In genomic region chr2:197011777-197012641, GRCh38 we compare ENCODE assay signal across 8 cellular contexts.
DNase-seq lines count a peak whose midpoint lies in the region; ATAC-seq and TF ChIP-seq lines count a peak whose summit lies in the region.

No MANE protein-coding gene starts in this region.

- POLR2A ChIA-PET in Panc1 (lab: Charles Lee), result no interaction called here

- H3K36me3 Mint-ChIP-seq in CD14-positive monocyte, result peaks cover 70 to 89% of the 10 kb centered on the region in 2 donors

- H3K36me3 ChIP-seq in Panc1 (ENCODE audit: control insufficient read depth, insufficient read depth, low read length), result no peaks in the 10 kb centered on the region

- no peaks in the 10 kb centered on the region for H3K9me3 Mint-ChIP-seq in CD14-positive monocyte

- H3K27me3 ChIP-seq in Panc1 (ENCODE audit: control insufficient read depth, insufficient read depth, low read length), result no peaks in the 10 kb centered on the region

- TF ChIP-seq EP300 in Ishikawa (IDR thresholded peaks at IDR 0.05; ENCODE audit: borderline replicate concordance), result no peak

- intact Hi-C loops in CD14-positive monocyte (cut with micrococcal nuclease), result loop anchor here (10.0 kb wide), 2 partner anchors 363 to 373 kb away; no protein-coding TSS in a partner anchor
- intact Hi-C loops in Panc1 (cut with micrococcal nuclease; ENCODE audit: unreplicated experiment), result loop anchor here (5.0 kb wide), 2 partner anchors 155 to 365 kb away; no protein-coding TSS in a partner anchor

- no peak overlapping the region for H3K4me3 ChIP-seq in Panc1 (ENCODE audit: low read depth in 2 of 2, low read length in 2 of 2)

- no peaks in the 10 kb centered on the region for H3K27me3 Mint-ChIP-seq in CD14-positive monocyte (ENCODE audit: low read depth in 3 of 3)

- CTCF ChIA-PET in Panc1 (lab: Charles Lee), result interaction anchor here (2.0 kb wide), 1 partner anchor 16 kb away, joined by 6 read pairs; no protein-coding TSS in a partner anchor

- DNase-seq in CD14-positive monocyte (ENCODE audit: low spot score), result no peak
- DNase-seq in Panc1 (ENCODE audit: low read depth, low spot score), result no peak
- peak; percentile 6 for DNase-seq in brain pericyte (ENCODE audit: low read depth, low spot score)
- peak; percentile 39 for DNase-seq in iris pigment epithelial cell (ENCODE audit: low read depth)
- DNase-seq in superior temporal gyrus (ENCODE audit: extremely low spot score), result peak; percentile 93
- DNase-seq in OCI-M2 (lab: John Stamatoyannopoulos, UW; ENCODE audit: unreplicated experiment), result no peak

- H3K4me1 ChIP-seq in Panc1 (ENCODE audit: control insufficient read depth, insufficient read depth, low read length), result no peaks in the 10 kb centered on the region; the same call in 1 of the 2 replicates

- H3K9me3 ChIP-seq in Panc1 (ENCODE audit: control insufficient read depth, insufficient read depth, low read depth, low read length), result no peaks in the 10 kb centered on the region

- TF ChIP-seq CTCF in CD14-positive monocyte (IDR thresholded peaks at IDR 0.05) (peak; percentile 77), Panc1 (IDR thresholded peaks at IDR 0.05) (peak; percentile 90)

- in situ Hi-C loops in Panc1 (cut with HindIII; ENCODE audit: low pct_unique_long_range_greater_than_20kb, low sequenced_read_pairs), result no loop called here

- ATAC-seq in GM18861 (IDR thresholded peaks at IDR 0.05; ENCODE audit: unreplicated experiment) (peak; percentile 42), Panc1 (peak; percentile 90)

- no TSS peak for BruUV-seq in Panc1 (replicated peaks; lab: Mats Ljungman, UMichigan)

- no peaks in the 10 kb centered on the region for H3K4me1 Mint-ChIP-seq in CD14-positive monocyte

- H3K4me3 Mint-ChIP-seq in CD14-positive monocyte, result no peak overlapping the region

- H3K27ac ChIP-seq in Panc1 (ENCODE audit: low read length), result no peak overlapping the region

- peak overlapping the region in 1 of 7 donors; percentile 15 for H3K27ac Mint-ChIP-seq in CD14-positive monocyte

- peak; percentile 77 for TF ChIP-seq RAD21 in Ishikawa (IDR thresholded peaks at IDR 0.05; ENCODE audit: low read depth)

TF ChIP-seq in Ishikawa, 13 proteins besides CTCF, POLR2A, EP300 and RAD21:
- TF ChIP-seq CEBPB (IDR thresholded peaks at IDR 0.05) (no peak), TAF1 (IDR thresholded peaks at IDR 0.05; ENCODE audit: low read depth) (no peak), NFIC (IDR thresholded peaks at IDR 0.05) (no peak), FOXM1 (IDR thresholded peaks at IDR 0.05; ENCODE audit: borderline replicate concordance, low read depth) (no peak), YY1 (IDR thresholded peaks at IDR 0.05; ENCODE audit: low read depth) (no peak), REST (IDR thresholded peaks at IDR 0.05; ENCODE audit: low read depth) (no peak), EGR1 (IDR thresholded peaks at IDR 0.05) (no peak), TEAD4 (IDR thresholded peaks at IDR 0.05) (no peak), ZBTB7A (IDR thresholded peaks at IDR 0.05; ENCODE audit: low read depth) (no peak), MAX (IDR thresholded peaks at IDR 0.05) (no peak), TCF12 (IDR thresholded peaks at IDR 0.05; ENCODE audit: low read depth) (no peak), CREB1 (IDR thresholded peaks at IDR 0.05; ENCODE audit: low read depth) (no peak)
- TF ChIP-seq, protein P1, sequence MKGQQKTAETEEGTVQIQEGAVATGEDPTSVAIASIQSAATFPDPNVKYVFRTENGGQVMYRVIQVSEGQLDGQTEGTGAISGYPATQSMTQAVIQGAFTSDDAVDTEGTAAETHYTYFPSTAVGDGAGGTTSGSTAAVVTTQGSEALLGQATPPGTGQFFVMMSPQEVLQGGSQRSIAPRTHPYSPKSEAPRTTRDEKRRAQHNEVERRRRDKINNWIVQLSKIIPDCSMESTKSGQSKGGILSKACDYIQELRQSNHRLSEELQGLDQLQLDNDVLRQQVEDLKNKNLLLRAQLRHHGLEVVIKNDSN (IDR thresholded peaks at IDR 0.05), result no peak

Comparison
In these comparisons a context has a peak if more than half of its experiments do, and no peak if none do; other contexts are left out.
1. DNase-seq: peak in brain pericyte (single experiment), iris pigment epithelial cell (single experiment) and superior temporal gyrus (single experiment); none in CD14-positive monocyte (single experiment), Panc1 (single experiment) and OCI-M2 (single experiment).